In the genomic region with DNA sequence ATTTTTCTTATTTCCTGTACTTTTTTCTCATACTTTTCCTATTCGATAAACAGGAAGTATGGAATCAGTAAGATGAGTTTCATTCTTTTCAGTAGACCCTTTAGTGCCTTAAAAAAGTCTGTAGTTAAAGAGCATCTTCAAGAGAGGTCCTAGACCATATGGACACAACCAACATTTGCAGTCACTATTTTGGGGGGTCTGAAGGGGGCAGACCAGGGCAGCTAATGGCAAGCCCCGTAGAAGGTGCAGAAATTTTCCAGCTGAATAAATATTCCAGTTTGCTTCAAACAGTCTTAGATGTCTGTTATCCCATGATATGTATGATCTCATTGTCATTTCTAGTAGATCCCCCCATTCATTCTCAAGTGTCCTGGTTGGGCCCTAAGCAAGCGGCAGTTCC, we compare ENCODE assay signal across 19 cellular contexts. TPM values are rescaled to one million over a fixed set of nuclear protein-coding genes. Genes with fewer than 3 reads are reported as not detected.
DNase-seq lines count a peak whose midpoint lies in the region; ATAC-seq and TF ChIP-seq lines count a peak whose summit lies in the region.
"Had no signal": no experiment of that assay in that cellular context is flagged by ENCODE, and none has a peak within 500 bp of the region (broad histone marks: within the 10 kb centered on the region; RNA-seq: fewer than 3 reads in every experiment).

No MANE protein-coding gene starts in this region.

- no peak overlapping the region for H3K4me3 Mint-ChIP-seq in GM23338
- H3K4me3 Mint-ChIP-seq: activated CD8-positive, alpha-beta T cell treated with anti-CD3 and anti-CD28 coated beads, Interleukin-2, amount 10 ng/mL, durations not matched to agents 7 days and 5 days; neural crest cell had no signal

- H3K9me3 Mint-ChIP-seq in GM23338 = no peaks in the 10 kb centered on the region
- no peaks in the 10 kb centered on the region for H3K9me3 Mint-ChIP-seq in activated naive CD4-positive, alpha-beta T cell treated with anti-CD3 and anti-CD28 coated beads, Interleukin-2, amount 50 U/mL, for 72 hours
- H3K9me3 Mint-ChIP-seq: activated T-helper 2 cell treated with anti-CD3 and anti-CD28 coated beads, Interferon-gamma antibody, Interleukin-2, Interleukin-4, amounts not matched to agents 10 μg/mL and 5 μg/mL and 100 μg/mL, durations not matched to agents 14 hours and 24 hours and 36 hours; neural crest cell; type B pancreatic cell had no signal

- intact Hi-C loops in sigmoid colon (cut with DNase I) = no loop called here

- H3K27ac Mint-ChIP-seq in GM23338 = no peak overlapping the region
- H3K27ac Mint-ChIP-seq in activated naive CD4-positive, alpha-beta T cell treated with anti-CD3 and anti-CD28 coated beads, Interleukin-2, amount 50 U/mL, for 72 hours = no peak overlapping the region
- H3K27ac Mint-ChIP-seq: activated CD8-positive, alpha-beta T cell treated with anti-CD3 and anti-CD28 coated beads, Interleukin-2, amount 10 ng/mL, durations not matched to agents 7 days and 5 days; activated T-helper 2 cell treated with anti-CD3 and anti-CD28 coated beads, Interferon-gamma antibody, Interleukin-2, Interleukin-4, amounts not matched to agents 10 μg/mL and 5 μg/mL and 100 μg/mL, durations not matched to agents 14 hours and 24 hours and 36 hours had no signal

- peaks cover 0 to 98% (median 0%) of the 10 kb centered on the region in 11 experiments; a peak in 4 of 22 replicates for H4K20me1 ChIP-seq in BLaER1 treated with 17β-estradiol and CSF1 and Interleukin-3, amounts not matched to agents 10 nM and 100 nM
- no peaks in the 10 kb centered on the region for H4K20me1 ChIP-seq in GM23338 (replicated peaks; ENCODE audit: insufficient read depth)

- H3K4me3 ChIP-seq in BLaER1 treated with 17β-estradiol and CSF1 and Interleukin-3, amounts not matched to agents 10 nM and 100 nM = no peak overlapping the region
- H3K4me3 ChIP-seq in GM23338 (no peak overlapping the region), coronary artery (no peak overlapping the region), sigmoid colon (no peak overlapping the region)
- H3K4me3 ChIP-seq: hepatocyte had no signal

- peaks cover 8% of the 10 kb centered on the region for H3K4me1 Mint-ChIP-seq in GM23338
- H3K4me1 Mint-ChIP-seq: neural crest cell had no signal

- no peaks in the 10 kb centered on the region for H3K9me2 ChIP-seq in GM23338 (ENCODE audit: insufficient read depth)

- peak in 1 of 2 experiments; percentile 40; a peak in 2 of 4 replicates for TF ChIP-seq CTCF in GM23338 (conservative IDR thresholded peaks at IDR 0.05; ENCODE audit: low read depth in 2 of 2)
- no peak for TF ChIP-seq CTCF in coronary artery (IDR thresholded peaks at IDR 0.05)
- TF ChIP-seq CTCF in sigmoid colon (IDR thresholded peaks at IDR 0.05) = no peak

- H3K27ac ChIP-seq in BLaER1 treated with 17β-estradiol and CSF1 and Interleukin-3, amounts not matched to agents 10 nM and 100 nM = no peak overlapping the region
- H3K27ac ChIP-seq in GM23338 (ENCODE audit: low read depth) (no peak overlapping the region), coronary artery (peak overlapping the region; percentile 65 to 77), sigmoid colon (peak overlapping the region in 3 of 4 donors; percentile 21 to 62 (median 44))
- H3K27ac ChIP-seq: hepatocyte, HL-60 had no signal

- no peak for TF ChIP-seq EP300 in sigmoid colon (IDR thresholded peaks at IDR 0.05)

- H2AFZ ChIP-seq in GM23338 = no peak overlapping the region
- H2AFZ ChIP-seq: hepatocyte had no signal

- DNase-seq in GM23338 (ENCODE audit: low spot score) (no peak), coronary artery (ENCODE audit: low spot score) (no peak), sigmoid colon (no peak), SHP77 treated with DMSO at 0.1 percent for 48 hours (lab: John Stamatoyannopoulos, UW) (no peak)
- DNase-seq in activated naive CD4-positive, alpha-beta T cell treated with anti-CD3 and anti-CD28 coated beads, Interleukin-2, amount 50 U/mL, for 72 hours (ENCODE audit: low spot score in 2 of 2) = no peak
- DNase-seq: activated CD8-positive, alpha-beta T cell treated with anti-CD3 and anti-CD28 coated beads, Interleukin-2, amount 10 ng/mL, durations not matched to agents 7 days and 5 days; BE2C; cortex of kidney; NCI-H1436; stimulated activated CD4-positive, alpha-beta T cell treated with anti-CD3 and anti-CD28 coated beads, Interleukin-1b, Interleukin-23, amount 100 ng/mL, for 48 hours had no signal

- H3F3A ChIP-seq in GM23338 (replicated peaks; ENCODE audit: low read depth) = no peaks in the 10 kb centered on the region

- H3K4me2 ChIP-seq in BLaER1 treated with 17β-estradiol and CSF1 and Interleukin-3, amounts not matched to agents 10 nM and 100 nM = peak overlapping the region; percentile 2 to 78 (median 31); a peak in 16 of 22 replicates
- H3K4me2 ChIP-seq in GM23338 = no peak overlapping the region
- H3K4me2 ChIP-seq: hepatocyte had no signal

- no peaks in the 10 kb centered on the region for H3K79me2 ChIP-seq in GM23338 (replicated peaks; ENCODE audit: insufficient read depth)
- H3K79me2 ChIP-seq: hepatocyte had no signal

- H3K27me3 ChIP-seq in BLaER1 treated with 17β-estradiol and CSF1 and Interleukin-3, amounts not matched to agents 10 nM and 100 nM = no peaks in the 10 kb centered on the region
- no peaks in the 10 kb centered on the region for H3K27me3 ChIP-seq in GM23338 (ENCODE audit: insufficient read depth)
- no peaks in the 10 kb centered on the region for H3K27me3 ChIP-seq in sigmoid colon
- H3K27me3 ChIP-seq: BE2C, hepatocyte had no signal

- no peaks in the 10 kb centered on the region for H3K36me3 Mint-ChIP-seq in GM23338 (ENCODE audit: low read depth)
- H3K36me3 Mint-ChIP-seq in activated naive CD4-positive, alpha-beta T cell treated with anti-CD3 and anti-CD28 coated beads, Interleukin-2, amount 50 U/mL, for 72 hours = no peaks in the 10 kb centered on the region
- H3K36me3 Mint-ChIP-seq: type B pancreatic cell had no signal

- no peaks in the 10 kb centered on the region for H3K27me3 Mint-ChIP-seq in GM23338 (ENCODE audit: insufficient read depth, low read depth, poor library complexity)
- H3K27me3 Mint-ChIP-seq: type B pancreatic cell had no signal

- no peak for TF ChIP-seq POLR2A in sigmoid colon (IDR thresholded peaks at IDR 0.05)

- H3K4me1 ChIP-seq in BLaER1 treated with 17β-estradiol and CSF1 and Interleukin-3, amounts not matched to agents 10 nM and 100 nM = peaks cover 35 to 49% (median 39%) of the 10 kb centered on the region in 10 experiments
- H3K4me1 ChIP-seq in GM23338 (ENCODE audit: insufficient read depth) (no peaks in the 10 kb centered on the region; the same call in 1 of the 2 replicates), sigmoid colon (peaks cover 0 to 16% (median 2%) of the 10 kb centered on the region in 4 donors)
- H3K4me1 ChIP-seq: BE2C had no signal

- peak; percentile 28; the same call in 1 of the 3 replicates for ATAC-seq in GM23338
- no peak for ATAC-seq in HG02763 (IDR thresholded peaks at IDR 0.05; ENCODE audit: unreplicated experiment)
- no peak for ATAC-seq in HG02840 (IDR thresholded peaks at IDR 0.05; ENCODE audit: low FRiP score, unreplicated experiment)
- no peak for ATAC-seq in activated naive CD4-positive, alpha-beta T cell treated with anti-CD3 and anti-CD28 coated beads, Interleukin-2, amount 50 U/mL, for 72 hours
- ATAC-seq: activated CD8-positive, alpha-beta T cell treated with anti-CD3 and anti-CD28 coated beads, Interleukin-2, amount 10 ng/mL, durations not matched to agents 7 days and 5 days; esophagus mucosa had no signal

- H3K9ac ChIP-seq in BLaER1 treated with 17β-estradiol and CSF1 and Interleukin-3, amounts not matched to agents 10 nM and 100 nM = no peak overlapping the region

- peaks cover 0 to 18% (median 13%) of the 10 kb centered on the region in 11 experiments; a peak in 12 of 22 replicates for H3K9me3 ChIP-seq in BLaER1 treated with 17β-estradiol and CSF1 and Interleukin-3, amounts not matched to agents 10 nM and 100 nM (replicated peaks in 1 of 11)
- H3K9me3 ChIP-seq in sigmoid colon = no peaks in the 10 kb centered on the region
- H3K9me3 ChIP-seq: BE2C had no signal

- 83 to 89% methylated on average over 3 of the region's 3 CpGs for WGBS in sigmoid colon, 2 donors

- H3K36me3 ChIP-seq in BLaER1 treated with 17β-estradiol and CSF1 and Interleukin-3, amounts not matched to agents 10 nM and 100 nM = peaks cover 0 to 10% (median 0%) of the 10 kb centered on the region in 11 experiments; a peak in 2 of 22 replicates
- H3K36me3 ChIP-seq in GM23338 (ENCODE audit: insufficient read depth) (no peaks in the 10 kb centered on the region), sigmoid colon (no peaks in the 10 kb centered on the region)
- H3K36me3 ChIP-seq: BE2C had no signal

TF ChIP-seq in GM23338, 12 proteins besides CTCF, POLR2A, EP300 and RAD21 (continues in another document):
- TF ChIP-seq STAT1 (IDR thresholded peaks at IDR 0.05; ENCODE audit: unreplicated experiment) (no peak), EZH2phosphoT487 (IDR thresholded peaks at IDR 0.05; ENCODE audit: unreplicated experiment) (no peak), JUNB (IDR thresholded peaks at IDR 0.05; ENCODE audit: unreplicated experiment) (no peak)

RNA-seq across cellular contexts. Expression of a gene that starts 52.8 kb away (rescaled TPM):
- 2.8 and 2.9 TPM in 2 replicates for total RNA-seq in GM23338 (2014; rRNA removed; shearing (Covaris generic))
- polyA plus RNA-seq in GM23338 (2016; fragmentation: Nextera tagmentation; extraction: Ambion mirVana) = 0.76 and 0.78 TPM in 2 replicates
- total RNA-seq in sigmoid colon = 10 to 100 TPM in 2 of 4 donors, 1 to 10 TPM in 2; 8.9 to 17.8 (median 10.3) TPM
- polyA plus RNA-seq in sigmoid colon = 10 to 100 TPM in 1 of 3 donors, 1 to 10 TPM in 2; 7.4 to 11.4 (median 8.6) TPM
- total RNA-seq in activated naive CD4-positive, alpha-beta T cell treated with anti-CD3 and anti-CD28 coated beads, Interleukin-2, amount 50 U/mL, for 72 hours = 1 to 10 TPM; 8.7 to 9.0 TPM

Comparison
In these comparisons a context has a peak if more than half of its experiments do, and no peak if none do; other contexts are left out.
1. H3K27ac ChIP-seq: peak in coronary artery (2 of 2) and sigmoid colon (3 of 4); none in BLaER1 treated with 17β-estradiol and CSF1 and Interleukin-3, amounts not matched to agents 10 nM and 100 nM (0 of 11) and GM23338 (single experiment).